Comparison of ENCODE assay signal across 10 cellular contexts in the genomic region with DNA sequence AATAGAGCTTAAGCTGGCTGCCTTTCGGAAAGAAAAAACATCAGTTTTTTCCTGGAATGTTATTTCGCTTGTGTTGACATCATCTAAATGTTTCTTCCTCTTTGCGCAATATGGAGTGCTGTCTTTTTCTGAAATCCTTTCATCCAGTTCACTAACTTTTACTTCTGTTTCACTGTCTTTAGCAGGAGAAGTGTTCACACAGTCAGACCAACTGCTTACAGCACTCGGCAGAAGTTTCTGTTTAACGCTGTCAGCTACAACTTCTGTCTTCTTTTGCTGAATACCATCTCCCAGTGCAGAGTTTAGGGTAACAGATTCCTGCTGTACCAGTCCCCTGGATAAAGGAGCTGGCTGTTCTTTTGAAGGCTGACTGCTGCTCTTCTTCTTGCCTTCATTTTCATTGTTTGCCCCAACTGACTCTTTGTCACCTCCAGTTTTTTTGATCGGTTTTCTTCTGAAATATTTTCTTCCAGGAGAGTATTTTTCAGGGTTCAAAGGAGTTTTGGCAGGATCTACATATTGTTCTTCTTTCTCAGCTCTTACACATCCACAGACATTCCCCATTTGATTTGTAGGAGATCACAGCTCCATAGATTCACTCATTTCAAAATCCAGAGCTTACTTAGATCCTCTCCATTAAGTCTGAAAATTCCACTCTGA. TPM values are rescaled to one million over a fixed set of nuclear protein-coding genes. Genes with fewer than 3 reads are reported as not detected.
DNase-seq lines count a peak whose midpoint lies in the region; FAIRE-seq and TF ChIP-seq lines count a peak whose summit lies in the region.
"Had no signal": no experiment of that assay in that cellular context is flagged by ENCODE, and none has a peak within 500 bp of the region (broad histone marks: within the 10 kb centered on the region; RNA-seq: fewer than 3 reads in every experiment).

No MANE protein-coding gene starts in this region.

- peak overlapping the region; percentile 43 for H3K4me3 Mint-ChIP-seq in astrocyte (ENCODE audit: unreplicated experiment)
- H3K4me3 Mint-ChIP-seq: IgD-negative memory B cell; T-helper 2 cell treated with Interferon-gamma antibody and Interleukin-4, amounts not matched to agents 5 μg/mL and 100 μg/mL, for 36 hours had no signal

- H3K9me3 Mint-ChIP-seq in astrocyte (ENCODE audit: unreplicated experiment), result no peaks in the 10 kb centered on the region
- H3K9me3 Mint-ChIP-seq: IgD-negative memory B cell; T-helper 2 cell treated with Interferon-gamma antibody and Interleukin-4, amounts not matched to agents 5 μg/mL and 100 μg/mL, for 36 hours had no signal

- H3K27ac ChIP-seq in astrocyte (ENCODE audit: low read depth, low read length) (peak overlapping the region; percentile 79), hepatocyte (peak overlapping the region; percentile 93), stomach smooth muscle (ENCODE audit: low read length) (peak overlapping the region; percentile 69)

- no peaks in the 10 kb centered on the region for H3K27me3 ChIP-seq in astrocyte (ENCODE audit: insufficient read depth, low read length)
- H3K27me3 ChIP-seq in hepatocyte, result no peaks in the 10 kb centered on the region
- no peaks in the 10 kb centered on the region for H3K27me3 ChIP-seq in stomach smooth muscle (ENCODE audit: control insufficient read depth in 1 of 2, insufficient read depth in 2 of 2, low read length in 2 of 2)

- peaks cover 49% of the 10 kb centered on the region for H3K79me2 ChIP-seq in astrocyte (ENCODE audit: insufficient read depth, low read length)
- peaks cover 35% of the 10 kb centered on the region for H3K79me2 ChIP-seq in hepatocyte

- no peak for TF ChIP-seq POLR2A in H54 (IDR thresholded peaks at IDR 0.05; ENCODE audit: low read depth, low read length)

- no peak overlapping the region for H2AFZ ChIP-seq in astrocyte (ENCODE audit: low read depth, low read length)
- H2AFZ ChIP-seq in hepatocyte, result no peak overlapping the region

- WGBS in hepatocyte (ENCODE audit: low lambda C conversion rate, missing lambda C conversion rate), result 61% methylated on average over 6 of the region's 6 CpGs

- TF ChIP-seq CTCF in astrocyte (IDR thresholded peaks at IDR 0.05; ENCODE audit: insufficient read depth, low read depth, low read length) (no peak), hepatocyte (IDR thresholded peaks at IDR 0.05; ENCODE audit: poor library complexity) (no peak), GM13976 (IDR thresholded peaks at IDR 0.05; ENCODE audit: borderline replicate concordance, control extremely low read depth, extremely low read depth, insufficient read depth, missing control alignments) (no peak)

- in situ Hi-C loops in GM13976 (cut with MboI; ENCODE audit: low sequenced_read_pairs, unreplicated experiment), result no loop called here

- H4K20me1 ChIP-seq in astrocyte (ENCODE audit: insufficient read depth, low read length), result no peaks in the 10 kb centered on the region
- no peaks in the 10 kb centered on the region for H4K20me1 ChIP-seq in hepatocyte (ENCODE audit: insufficient read depth, poor library complexity, severe bottlenecking)

- H3K27me3 Mint-ChIP-seq in astrocyte (ENCODE audit: low read depth, unreplicated experiment), result no peaks in the 10 kb centered on the region

- peak; percentile 60 for FAIRE-seq in H54 (lab: Jason Lieb, UNC)
- FAIRE-seq in astrocyte (lab: Jason Lieb, UNC), result peak; percentile 86

- peaks cover 51% of the 10 kb centered on the region for H3K4me1 Mint-ChIP-seq in astrocyte (ENCODE audit: low read depth, unreplicated experiment)

- H3K36me3 Mint-ChIP-seq in astrocyte (ENCODE audit: low read depth, unreplicated experiment), result peaks cover 14% of the 10 kb centered on the region
- H3K36me3 Mint-ChIP-seq: IgD-negative memory B cell had no signal

- no peaks in the 10 kb centered on the region for H3K36me3 ChIP-seq in astrocyte (ENCODE audit: insufficient read depth, low read length)
- no peaks in the 10 kb centered on the region for H3K36me3 ChIP-seq in hepatocyte (replicated peaks; ENCODE audit: insufficient read depth, low read depth)
- no peaks in the 10 kb centered on the region for H3K36me3 ChIP-seq in stomach smooth muscle (ENCODE audit: control insufficient read depth in 2 of 2, insufficient read depth in 2 of 2, low read length in 2 of 2)

- no peaks in the 10 kb centered on the region for H3K9me2 ChIP-seq in hepatocyte (replicated peaks; ENCODE audit: insufficient read depth)

- peak overlapping the region; percentile 41 for H3K4me3 ChIP-seq in astrocyte (ENCODE audit: insufficient read depth, low read depth, low read length)
- H3K4me3 ChIP-seq in hepatocyte, result peak overlapping the region; percentile 2
- H3K4me3 ChIP-seq in stomach smooth muscle (ENCODE audit: low read length in 2 of 2), result peak overlapping the region; percentile 65 to 68

- H3K4me1 ChIP-seq in astrocyte (ENCODE audit: insufficient read depth, low read length) (peaks cover 45% of the 10 kb centered on the region), hepatocyte (ENCODE audit: insufficient read depth) (peaks cover 13% of the 10 kb centered on the region), stomach smooth muscle (ENCODE audit: control insufficient read depth, insufficient read depth, low read length) (no peaks in the 10 kb centered on the region)

- H3K27ac Mint-ChIP-seq in astrocyte (ENCODE audit: unreplicated experiment), result peak overlapping the region; percentile 36
- H3K27ac Mint-ChIP-seq: IgD-negative memory B cell; T-helper 2 cell treated with Interferon-gamma antibody and Interleukin-4, amounts not matched to agents 5 μg/mL and 100 μg/mL, for 36 hours had no signal

- H3K9ac ChIP-seq in astrocyte (ENCODE audit: low read length) (peak overlapping the region; percentile 66), stomach smooth muscle (ENCODE audit: low read length in 2 of 2) (peak overlapping the region; percentile 55 to 57)

- H3K9me3 ChIP-seq in astrocyte (ENCODE audit: insufficient read depth, low read depth, low read length) (no peaks in the 10 kb centered on the region), hepatocyte (ENCODE audit: low read depth) (no peaks in the 10 kb centered on the region), stomach smooth muscle (ENCODE audit: control insufficient read depth in 2 of 2, low read length in 2 of 2) (no peaks in the 10 kb centered on the region)

- H3K4me2 ChIP-seq in astrocyte (ENCODE audit: low read length) (peak overlapping the region; percentile 76), hepatocyte (peak overlapping the region; percentile 68)

- no peak for DNase-seq in H54 (ENCODE audit: insufficient read length, low spot score)
- DNase-seq in astrocyte (ENCODE audit: low read depth), result peak; percentile 44
- DNase-seq in hepatocyte (ENCODE audit: low spot score), result no peak
- no peak for DNase-seq in stimulated activated CD4-positive, alpha-beta T cell treated with anti-CD3 and anti-CD28 coated beads, Interleukin-12 subunit alpha, Interleukin-12 subunit beta, amount 100 ng/mL, for 4 hours
- DNase-seq in epidermal melanocyte (ENCODE audit: insufficient read length, low spot score), result no peak
- DNase-seq in GM13976 (ENCODE audit: low spot score), result no peak
- DNase-seq in NCI-H345 (lab: John Stamatoyannopoulos, UW), result no peak

RNA-seq across cellular contexts. Expression of a gene that starts 50.0 kb away (rescaled TPM):
- 352 and 442 TPM in 2 replicates for total RNA-seq in astrocyte
- total RNA-seq in hepatocyte, result 369 and 396 TPM in 2 replicates
- polyA plus RNA-seq in hepatocyte, result 103 and 131 TPM in 2 replicates
- polyA plus RNA-seq: IgD-negative memory B cell had no signal

Comparison
In these comparisons a context has a peak if more than half of its experiments do, and no peak if none do; other contexts are left out.
1. H3K4me3 ChIP-seq: peak in every context shown above with its lines; median percentile 66 in stomach smooth muscle; 41 in astrocyte; 2 in hepatocyte.